20 cellular contexts compared by ENCODE assay signal in the genomic region with DNA sequence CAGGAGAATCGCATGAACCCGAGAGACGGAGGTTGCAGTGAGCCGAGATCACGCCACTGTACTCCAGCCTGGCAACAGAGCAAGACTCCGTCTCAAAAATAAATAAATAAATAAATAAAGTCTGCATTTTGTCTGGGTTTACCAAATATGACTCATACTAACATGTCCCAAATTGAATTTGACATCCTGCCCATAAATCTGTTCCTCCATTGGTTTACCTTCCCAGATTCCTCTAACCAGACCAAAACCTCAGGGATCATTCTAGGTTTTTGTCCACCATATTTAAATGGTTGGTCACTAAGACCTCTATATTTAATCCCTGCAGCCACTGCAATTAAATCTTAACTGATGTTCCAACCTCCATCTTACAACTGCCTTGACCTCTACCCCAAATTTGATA.
DNase-seq lines count a peak whose midpoint lies in the region; ATAC-seq and TF ChIP-seq lines count a peak whose summit lies in the region.
"Had no signal": no experiment of that assay in that cellular context is flagged by ENCODE, and none has a peak within 500 bp of the region (broad histone marks: within the 10 kb centered on the region; RNA-seq: fewer than 3 reads in every experiment).

No MANE protein-coding gene starts in this region.

- H3K9me3 Mint-ChIP-seq in Caco-2 (ENCODE audit: unreplicated experiment): peaks cover 6% of the 10 kb centered on the region
- H3K9me3 Mint-ChIP-seq: CD4-positive, CD25-positive, alpha-beta regulatory T cell; CD8-positive, alpha-beta memory T cell; HFFc6 had no signal

- intact Hi-C loops in Caco-2 (cut with micrococcal nuclease; ENCODE audit: unreplicated experiment): no loop called here

- ATAC-seq in HG03565 (IDR thresholded peaks at IDR 0.05; ENCODE audit: unreplicated experiment): no peak
- ATAC-seq: HCT116 had no signal

- no peaks in the 10 kb centered on the region for H3K36me3 ChIP-seq in Caco-2 (ENCODE audit: control insufficient read depth, insufficient read depth, low read length)

- H3K4me3 ChIP-seq in Caco-2 (ENCODE audit: low read depth, low read length) (no peak overlapping the region), epithelial cell of esophagus (ENCODE audit: low read length) (no peak overlapping the region)

- no peaks in the 10 kb centered on the region for H3K27me3 Mint-ChIP-seq in Caco-2 (ENCODE audit: insufficient read depth, unreplicated experiment)
- H3K27me3 Mint-ChIP-seq: CD4-positive, CD25-positive, alpha-beta regulatory T cell; CD8-positive, alpha-beta memory T cell had no signal

- POLR2A ChIA-PET in Caco-2 (lab: Charles Lee): no interaction called here

- TSS peak; percentile 27 for BruUV-seq in Caco-2 (replicated peaks; lab: Mats Ljungman, UMichigan)

- H3K27me3 ChIP-seq in Caco-2 (replicated peaks; ENCODE audit: control insufficient read depth, insufficient read depth, low read length): no peaks in the 10 kb centered on the region
- H3K27me3 ChIP-seq: BE2C had no signal

- CTCF ChIA-PET in Caco-2 (lab: Charles Lee): no interaction called here

- DNase-seq in Caco-2 (no peak), RPMI7951 (ENCODE audit: low read depth) (peak; percentile 15), epithelial cell of esophagus (ENCODE audit: low read depth) (peak; percentile 37), myocyte (ENCODE audit: low read depth) (peak; percentile 54), D341Med (ENCODE audit: low spot score) (no peak), hypothalamus (lab: John Stamatoyannopoulos, UW) (no peak)
- DNase-seq: ACHN; BE2C; C1 segment of cervical spinal cord; CD4-positive, CD25-positive, alpha-beta regulatory T cell; CD8-positive, alpha-beta memory T cell; COR-L47; DMS153; DMS79; GDM1; GOT3; H7; HFFc6 had no signal

- 0 out of 2 replicates have a peak, but pooled peaks cover 2% of the 10 kb centered on the region for H3K9me3 ChIP-seq in Caco-2
- H3K9me3 ChIP-seq: BE2C had no signal

- no peaks in the 10 kb centered on the region for H3K4me1 ChIP-seq in Caco-2
- H3K4me1 ChIP-seq: BE2C had no signal

- no peak overlapping the region for H3K4me3 Mint-ChIP-seq in Caco-2 (ENCODE audit: unreplicated experiment)
- H3K4me3 Mint-ChIP-seq: CD4-positive, CD25-positive, alpha-beta regulatory T cell; CD8-positive, alpha-beta memory T cell; HFFc6 had no signal

- no peaks in the 10 kb centered on the region for H3K4me1 Mint-ChIP-seq in Caco-2 (ENCODE audit: low read depth, unreplicated experiment)
- H3K4me1 Mint-ChIP-seq: CD4-positive, CD25-positive, alpha-beta regulatory T cell; CD8-positive, alpha-beta memory T cell had no signal

- TF ChIP-seq CTCF in Caco-2 (IDR thresholded peaks at IDR 0.05; ENCODE audit: insufficient read depth in 1 of 2, low read depth in 1 of 2, low read length in 1 of 2, severe bottlenecking in 1 of 2, unreplicated experiment in 1 of 2) (no peak), epithelial cell of esophagus (IDR thresholded peaks at IDR 0.05; ENCODE audit: insufficient read depth, low read depth, low read length, missing control alignments) (no peak)

- H3K27ac Mint-ChIP-seq in Caco-2 (ENCODE audit: unreplicated experiment): no peak overlapping the region
- H3K27ac Mint-ChIP-seq: CD4-positive, CD25-positive, alpha-beta regulatory T cell; HFFc6 had no signal

- H3K36me3 Mint-ChIP-seq in Caco-2 (ENCODE audit: insufficient read depth, unreplicated experiment): peaks cover 32% of the 10 kb centered on the region

Comparison
In these comparisons a context has a peak if more than half of its experiments do, and no peak if none do; other contexts are left out.
1. DNase-seq: peak in RPMI7951 (single experiment), epithelial cell of esophagus (single experiment) and myocyte (single experiment); none in Caco-2 (0 of 2), D341Med (single experiment) and hypothalamus (0 of 51).